In genomic region chr2:184780384-184780783, GRCh38 we compare ENCODE assay signal across 32 cellular contexts.
"Had no signal": no experiment of that assay in that cellular context is flagged by ENCODE, and none has a peak within 500 bp of the region (broad histone marks: within the 10 kb centered on the region; RNA-seq: fewer than 3 reads in every experiment).

No MANE protein-coding gene starts in this region.

- H3K27ac ChIP-seq: cardiac muscle cell, PC-9, RWPE1, WERI-Rb-1 had no signal

- H3K4me1 Mint-ChIP-seq: activated CD4-positive, alpha-beta memory T cell treated with anti-CD3 and anti-CD28 coated beads, Interleukin-2, amount 10 ng/mL, durations not matched to agents 7 days and 5 days; activated CD8-positive, alpha-beta memory T cell treated with anti-CD3 and anti-CD28 coated beads, Interleukin-2, amount 10 ng/mL, durations not matched to agents 7 days and 5 days; activated naive CD8-positive, alpha-beta T cell treated with anti-CD3 and anti-CD28 coated beads for 36 hours; central memory CD8-positive, alpha-beta T cell had no signal

- FAIRE-seq: RCC 7860 had no signal

- ATAC-seq: activated CD8-positive, alpha-beta memory T cell treated with anti-CD3 and anti-CD28 coated beads, Interleukin-2, amount 10 ng/mL, durations not matched to agents 7 days and 5 days; Right ventricle myocardium inferior; SK-N-SH treated with all-trans-retinoic acid at 6 μM for 48 hours had no signal

- H3K9me3 ChIP-seq: MG63 had no signal

- H3K4me3 Mint-ChIP-seq: activated CD4-positive, alpha-beta memory T cell treated with anti-CD3 and anti-CD28 coated beads, Interleukin-2, amount 10 ng/mL, durations not matched to agents 7 days and 5 days; activated CD8-positive, alpha-beta memory T cell treated with anti-CD3 and anti-CD28 coated beads, Interleukin-2, amount 10 ng/mL, durations not matched to agents 7 days and 5 days; activated naive CD8-positive, alpha-beta T cell treated with anti-CD3 and anti-CD28 coated beads for 36 hours; central memory CD8-positive, alpha-beta T cell had no signal

- H3K27me3 Mint-ChIP-seq: activated CD4-positive, alpha-beta memory T cell treated with anti-CD3 and anti-CD28 coated beads, Interleukin-2, amount 10 ng/mL, durations not matched to agents 7 days and 5 days; activated CD8-positive, alpha-beta memory T cell treated with anti-CD3 and anti-CD28 coated beads, Interleukin-2, amount 10 ng/mL, durations not matched to agents 7 days and 5 days; activated naive CD8-positive, alpha-beta T cell treated with anti-CD3 and anti-CD28 coated beads for 36 hours; central memory CD8-positive, alpha-beta T cell had no signal

- H3K4me2 ChIP-seq: PC-9 had no signal

- H2AFZ ChIP-seq: PC-9 had no signal

- H3K27me3 ChIP-seq: cardiac muscle cell, MG63 had no signal

- H3K27ac Mint-ChIP-seq: activated CD4-positive, alpha-beta memory T cell treated with anti-CD3 and anti-CD28 coated beads, Interleukin-2, amount 10 ng/mL, durations not matched to agents 7 days and 5 days; activated CD8-positive, alpha-beta memory T cell treated with anti-CD3 and anti-CD28 coated beads, Interleukin-2, amount 10 ng/mL, durations not matched to agents 7 days and 5 days; activated naive CD8-positive, alpha-beta T cell treated with anti-CD3 and anti-CD28 coated beads for 36 hours had no signal

- DNase-seq: activated CD4-positive, alpha-beta memory T cell treated with anti-CD3 and anti-CD28 coated beads, Interleukin-2, amount 10 ng/mL, durations not matched to agents 7 days and 5 days; activated CD4-positive, alpha-beta T cell treated with anti-CD3 and anti-CD28 coated beads for 1 hour; activated CD4-positive, alpha-beta T cell treated with anti-CD3 and anti-CD28 coated beads for 48 hours; activated CD4-positive, CD25-positive, alpha-beta regulatory T cell; activated CD8-positive, alpha-beta memory T cell treated with anti-CD3 and anti-CD28 coated beads for 24 hours; activated CD8-positive, alpha-beta memory T cell treated with anti-CD3 and anti-CD28 coated beads, Interleukin-2, amount 10 ng/mL, durations not matched to agents 7 days and 5 days; activated CD8-positive, alpha-beta memory T cell treated with anti-CD3 and anti-CD28 coated beads, Interleukin-2, amount 50 U/mL, for 48 hours; activated effector memory CD4-positive, alpha-beta T cell treated with Interleukin-2 at 50 U/mL for 16 hours; activated naive CD4-positive, alpha-beta T cell treated with anti-CD3 and anti-CD28 coated beads, Interleukin-2, amount 50 U/mL, for 16 hours; activated naive CD8-positive, alpha-beta T cell treated with anti-CD3 and anti-CD28 coated beads for 36 hours; activated T-cell treated with anti-CD3 and anti-CD28 coated beads, Interleukin-2, amount 50 U/mL, for 48 hours; aorta; Kasumi-1; MG63; MV-4-11; NCI-H1092; NCI-H1436 treated with DMSO at 0.1 percent for 48 hours; NCI-H1694 treated with DMSO at 0.1 percent for 48 hours; NCI-H2029; NCI-H345; NCI-H524 treated with DMSO at 0.1 percent for 48 hours; NK-92 treated with Interleukin-12 subunit alpha and Interleukin-12 subunit beta, amount 100 ng/mL, for 24 hours; PC-9; SIG-M5; T1000; WERI-Rb-1 had no signal

- H3K36me3 Mint-ChIP-seq: activated CD8-positive, alpha-beta memory T cell treated with anti-CD3 and anti-CD28 coated beads, Interleukin-2, amount 10 ng/mL, durations not matched to agents 7 days and 5 days; activated naive CD8-positive, alpha-beta T cell treated with anti-CD3 and anti-CD28 coated beads for 36 hours had no signal

- H3K36me3 ChIP-seq: cardiac muscle cell, MG63, WERI-Rb-1 had no signal

- H3K4me3 ChIP-seq: cardiac muscle cell, MG63, PC-9 had no signal
